In the genomic region with DNA sequence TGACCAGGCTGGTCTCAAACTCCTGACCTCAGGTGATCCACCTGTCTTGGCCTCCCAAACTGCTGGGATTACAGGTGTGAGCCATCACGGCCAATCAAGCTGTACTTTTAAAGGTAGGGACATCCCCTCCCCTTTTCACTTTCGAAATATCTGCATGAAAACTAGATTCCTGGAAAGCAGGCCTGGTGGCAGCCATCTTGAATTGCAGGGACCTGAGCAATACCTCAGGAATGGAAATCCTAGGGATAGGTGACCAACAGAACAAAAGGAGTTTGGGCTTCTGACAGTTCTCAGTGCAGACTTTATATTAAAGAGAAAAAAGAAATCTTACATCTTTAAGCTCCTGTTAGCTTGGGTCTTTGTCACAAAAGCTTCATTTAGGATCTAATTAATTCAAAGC, we compare ENCODE assay signal across 1 cellular context.
A peak's percentile ranks its signal among the peaks of the same experiment; 100 is the strongest.
TF ChIP-seq lines count a peak whose summit lies in the region.

No MANE protein-coding gene starts in this region.

TF ChIP-seq in H1, 55 proteins besides CTCF, POLR2A, EP300 and RAD21:
- TF ChIP-seq RFX5 (IDR thresholded peaks at IDR 0.05; ENCODE audit: borderline replicate concordance, low read depth, low read length) (no peak), TAF7 (optimal IDR thresholded peaks at IDR 0.05; ENCODE audit: borderline replicate concordance, low read depth, low read length) (no peak), YY1 (IDR thresholded peaks at IDR 0.05; ENCODE audit: low read depth, low read length) (peak; percentile 88), CHD1 (IDR thresholded peaks at IDR 0.05; ENCODE audit: low read depth, low read length) (no peak), SP2 (IDR thresholded peaks at IDR 0.05; ENCODE audit: low read length) (no peak)
